12 cellular contexts compared by ENCODE assay signal in the genomic region with DNA sequence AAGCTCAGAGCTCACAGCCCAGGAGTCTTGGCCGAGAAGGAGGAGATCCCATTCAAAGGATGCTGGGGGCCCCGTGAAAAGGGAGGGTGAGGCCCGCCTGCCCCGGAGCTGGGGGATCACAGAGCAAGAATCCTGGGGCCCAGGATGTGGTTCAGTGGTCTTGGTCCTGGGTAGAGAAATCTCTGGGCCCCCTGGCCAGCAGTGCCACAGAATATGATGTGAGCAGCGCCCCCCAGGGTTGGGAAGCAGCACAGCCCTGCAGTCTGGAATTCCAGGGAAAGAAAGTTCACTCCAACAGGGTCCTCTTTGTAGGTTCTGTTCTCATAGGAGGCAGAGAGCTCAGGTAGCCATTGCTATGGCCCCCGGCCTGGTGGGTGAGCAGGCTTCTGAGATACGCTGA.
DNase-seq lines count a peak whose midpoint lies in the region; ATAC-seq and TF ChIP-seq lines count a peak whose summit lies in the region.
"Had no signal": no experiment of that assay in that cellular context is flagged by ENCODE, and none has a peak within 500 bp of the region (broad histone marks: within the 10 kb centered on the region; RNA-seq: fewer than 3 reads in every experiment).

No MANE protein-coding gene starts in this region.

- intact Hi-C loops in A673 (cut with micrococcal nuclease; ENCODE audit: unreplicated experiment) = no loop called here

- POLR2A ChIA-PET in A673 (lab: Charles Lee; ENCODE audit: low non-redundant PET) = no interaction called here

- no TSS peak for BruUV-seq in A673 (replicated peaks; lab: Mats Ljungman, UMichigan)

- H3K27me3 ChIP-seq in A673 (replicated peaks; ENCODE audit: insufficient read depth, low read depth, low read length, poor library complexity) = peaks cover 19% of the 10 kb centered on the region

- no peak overlapping the region for H3K27ac ChIP-seq in A673 (ENCODE audit: low read depth, low read length, poor library complexity, severe bottlenecking)

- in situ Hi-C loops in GM13976 (cut with MboI; ENCODE audit: low sequenced_read_pairs, unreplicated experiment) = no loop called here

- CTCF ChIA-PET in A673 (lab: Charles Lee) = interaction anchor here (1.1 kb wide), 1 partner anchor 35 kb away, joined by 4 read pairs; no protein-coding TSS in a partner anchor

- H3K9me3 ChIP-seq in A673 (ENCODE audit: low read depth, low read length, poor library complexity, severe bottlenecking) = no peaks in the 10 kb centered on the region
- H3K9me3 ChIP-seq: MG63 had no signal

- DNase-seq in A673 (ENCODE audit: low spot score) (peak; percentile 35), iPS-NIHi11 (ENCODE audit: low spot score) (peak; percentile 78), T-helper 9 cell (no peak), GM13976 (ENCODE audit: low spot score) (no peak)
- DNase-seq in activated CD4-positive, alpha-beta T cell treated with anti-CD3 and anti-CD28 coated beads, Interleukin-2, amount 50 U/mL, for 48 hours = no peak
- DNase-seq: activated gamma-delta T cell treated with Interleukin-2 at 50 U/mL for 16 hours; MG63; naive thymus-derived CD4-positive, alpha-beta T cell; NK-92 treated with Interleukin-12 subunit alpha and Interleukin-12 subunit beta, amount 100 ng/mL, for 24 hours had no signal

- H3K36me3 ChIP-seq in A673 (ENCODE audit: insufficient read depth, low read length, poor library complexity, severe bottlenecking) = no peaks in the 10 kb centered on the region
- H3K36me3 ChIP-seq: MG63 had no signal

- H3K4me1 ChIP-seq in A673 (ENCODE audit: insufficient read depth, low read length, poor library complexity, severe bottlenecking) = peaks cover 11% of the 10 kb centered on the region

- peak; percentile 62 for TF ChIP-seq CTCF in A673 (conservative IDR thresholded peaks at IDR 0.05; ENCODE audit: low read depth, low read length)
- TF ChIP-seq CTCF in GM12872 (IDR thresholded peaks at IDR 0.05; ENCODE audit: insufficient read depth, low read depth, low read length) = 0 out of 3 replicates have a peak, but pooled peaks have one; percentile 13
- TF ChIP-seq CTCF in WI38 (IDR thresholded peaks at IDR 0.05; ENCODE audit: low read depth, low read length) = peak; percentile 25; the same call in 1 of the 2 replicates
- TF ChIP-seq CTCF in GM13976 (IDR thresholded peaks at IDR 0.05; ENCODE audit: borderline replicate concordance, control extremely low read depth, extremely low read depth, insufficient read depth, missing control alignments) = no peak

- H3K4me3 ChIP-seq in A673 (ENCODE audit: low read depth, low read length, poor library complexity, severe bottlenecking) = no peak overlapping the region
- H3K4me3 ChIP-seq in WI38 (ENCODE audit: low read depth, low read length) = no peak overlapping the region
- H3K4me3 ChIP-seq: MG63 had no signal

- ATAC-seq in GM21723 (IDR thresholded peaks at IDR 0.05; ENCODE audit: unreplicated experiment) = no peak
- ATAC-seq: naive thymus-derived CD4-positive, alpha-beta T cell had no signal

Comparison
In these comparisons a context has a peak if more than half of its experiments do, and no peak if none do; other contexts are left out.
1. DNase-seq: peak in A673 (single experiment) and iPS-NIHi11 (single experiment); none in T-helper 9 cell (single experiment), activated CD4-positive, alpha-beta T cell treated with anti-CD3 and anti-CD28 coated beads, Interleukin-2, amount 50 U/mL, for 48 hours (0 of 2) and GM13976 (single experiment).